In genomic region chr4:186700746-186701145, GRCh38 we compare ENCODE assay signal across 11 cellular contexts. TPM values are rescaled to one million over a fixed set of nuclear protein-coding genes. Genes with fewer than 3 reads are reported as not detected.
A peak's percentile ranks its signal among the peaks of the same experiment; 100 is the strongest.
DNase-seq lines count a peak whose midpoint lies in the region.
"Had no signal": no experiment of that assay in that cellular context is flagged by ENCODE, and none has a peak within 500 bp of the region (broad histone marks: within the 10 kb centered on the region; RNA-seq: fewer than 3 reads in every experiment).

No MANE protein-coding gene starts in this region.

- H2BK12ac ChIP-seq in mesenchymal stem cell (ENCODE audit: low read length in 2 of 2) = peak overlapping the region; percentile 95 to 97

- peaks cover 12% of the 10 kb centered on the region for H3K36me3 ChIP-seq in ectodermal cell (ENCODE audit: control insufficient read depth, insufficient read depth, low read length)
- H3K36me3 ChIP-seq in mesenchymal stem cell (ENCODE audit: control insufficient read depth in 1 of 2, insufficient read depth in 2 of 2, low read depth in 1 of 2, low read length in 2 of 2) = peaks cover 39 to 41% of the 10 kb centered on the region in 2 experiments
- no peaks in the 10 kb centered on the region for H3K36me3 ChIP-seq in effector memory CD4-positive, alpha-beta T cell (ENCODE audit: control insufficient read depth, insufficient read depth, low read length)

- peak overlapping the region; percentile 89 for H3K9ac ChIP-seq in mesenchymal stem cell (ENCODE audit: low read length)

- no peak overlapping the region for H4K91ac ChIP-seq in mesenchymal stem cell (ENCODE audit: low read length)

- H3K9me3 ChIP-seq in ectodermal cell (ENCODE audit: control insufficient read depth, low read length) (no peaks in the 10 kb centered on the region), mesenchymal stem cell (ENCODE audit: control insufficient read depth, low read length) (no peaks in the 10 kb centered on the region)
- no peaks in the 10 kb centered on the region for H3K9me3 ChIP-seq in effector memory CD4-positive, alpha-beta T cell (ENCODE audit: control insufficient read depth, low read length)

- peak overlapping the region; percentile 10 for H4K8ac ChIP-seq in mesenchymal stem cell (ENCODE audit: low read length)

- no peak overlapping the region for H2BK120ac ChIP-seq in mesenchymal stem cell (ENCODE audit: low read depth, low read length)

- WGBS in ectodermal cell, 2 experiments = 81 to 83% methylated on average over 15 to 16 of the region's 16 CpGs
- WGBS in mesenchymal stem cell = 95% methylated on average over 14 of the region's 16 CpGs

- peak overlapping the region; percentile 97 for H3K27ac ChIP-seq in ectodermal cell (ENCODE audit: insufficient read depth, low read depth, low read length, poor library complexity, severe bottlenecking)
- H3K27ac ChIP-seq in mesenchymal stem cell (ENCODE audit: low read length, poor library complexity, severe bottlenecking) = peak overlapping the region; percentile 25
- no peak overlapping the region for H3K27ac ChIP-seq in substantia nigra (ENCODE audit: low read depth, low read length, poor library complexity, severe bottlenecking)
- H3K27ac ChIP-seq in effector memory CD4-positive, alpha-beta T cell (ENCODE audit: insufficient read depth, low read length, poor library complexity, severe bottlenecking) = no peak overlapping the region

- H3K14ac ChIP-seq in mesenchymal stem cell (ENCODE audit: low read length in 2 of 2) = peak overlapping the region in 1 of 2 experiments; percentile 95

- H3K79me1 ChIP-seq in mesenchymal stem cell (replicated peaks; ENCODE audit: low read length, poor library complexity, severe bottlenecking) = no peaks in the 10 kb centered on the region

- H2BK15ac ChIP-seq in mesenchymal stem cell (ENCODE audit: low read depth, poor library complexity, severe bottlenecking) = no peak overlapping the region

- H2BK5ac ChIP-seq in mesenchymal stem cell (ENCODE audit: low read depth, low read length, poor library complexity, severe bottlenecking) = no peak overlapping the region

- H3K4me3 ChIP-seq in ectodermal cell (ENCODE audit: insufficient read depth, low read depth, low read length) (no peak overlapping the region), mesenchymal stem cell (ENCODE audit: insufficient read depth in 1 of 2, low read depth in 1 of 2, low read length in 2 of 2) (peak overlapping the region in 1 of 2 experiments; percentile 60)
- no peak overlapping the region for H3K4me3 ChIP-seq in effector memory CD4-positive, alpha-beta T cell (ENCODE audit: insufficient read depth, low read depth, low read length, poor library complexity, severe bottlenecking)

- H3K4me1 ChIP-seq in ectodermal cell (ENCODE audit: control insufficient read depth, insufficient read depth, low read length) (peaks cover 47% of the 10 kb centered on the region), mesenchymal stem cell (ENCODE audit: control insufficient read depth, insufficient read depth, low read depth, low read length) (peaks cover 20% of the 10 kb centered on the region)
- no peaks in the 10 kb centered on the region for H3K4me1 ChIP-seq in effector memory CD4-positive, alpha-beta T cell (ENCODE audit: control insufficient read depth, insufficient read depth, low read length, poor library complexity, severe bottlenecking)

- peak overlapping the region; percentile 20 for H2AK5ac ChIP-seq in mesenchymal stem cell (ENCODE audit: low read length, severe bottlenecking)

- H3K23ac ChIP-seq in mesenchymal stem cell (ENCODE audit: low read length in 2 of 2) = peak overlapping the region in 1 of 2 experiments; percentile 78

- H2AFZ ChIP-seq in mesenchymal stem cell (ENCODE audit: low read depth, low read length) = no peak overlapping the region

- DNase-seq in M059J (ENCODE audit: low read depth) (peak; percentile 36), mesenchymal stem cell (no peak), substantia nigra (lab: John Stamatoyannopoulos, UW) (peak in 27 of 49 donors; percentile 7 to 81 (median 39)), MV-4-11 (lab: John Stamatoyannopoulos, UW) (no peak)
- no peak for DNase-seq in activated CD4-positive, alpha-beta T cell treated with anti-CD3 and anti-CD28 coated beads for 1 hour
- no peak for DNase-seq in effector memory CD4-positive, alpha-beta T cell
- DNase-seq in activated effector memory CD4-positive, alpha-beta T cell treated with Interleukin-2 at 50 U/mL for 16 hours = no peak
- DNase-seq: activated CD4-positive, alpha-beta T cell treated with anti-CD3 and anti-CD28 coated beads, Interleukin-2, amount 50 U/mL, for 48 hours; DMS79; OCI-M1 had no signal

- H3K18ac ChIP-seq in mesenchymal stem cell (ENCODE audit: low read depth in 1 of 2, low read length in 2 of 2) = peak overlapping the region; percentile 67 to 96

- H3K4ac ChIP-seq in mesenchymal stem cell (ENCODE audit: low read depth in 1 of 2, low read length in 2 of 2) = peak overlapping the region in 1 of 2 experiments; percentile 33

- no peak overlapping the region for H3K4me2 ChIP-seq in mesenchymal stem cell (ENCODE audit: low read length, poor library complexity, severe bottlenecking)

- no peaks in the 10 kb centered on the region for H3K27me3 ChIP-seq in ectodermal cell (ENCODE audit: control insufficient read depth, insufficient read depth, low read length, poor library complexity, severe bottlenecking)
- no peaks in the 10 kb centered on the region for H3K27me3 ChIP-seq in mesenchymal stem cell (ENCODE audit: control insufficient read depth in 1 of 2, insufficient read depth in 1 of 2, low read length in 2 of 2)
- H3K27me3 ChIP-seq in effector memory CD4-positive, alpha-beta T cell (replicated peaks; ENCODE audit: control insufficient read depth, insufficient read depth, low read length, poor library complexity, severe bottlenecking) = no peaks in the 10 kb centered on the region

RNA-seq across cellular contexts. Expression of gene FAT1, which starts 22.9 kb away (rescaled TPM):
- 67.0 and 112 TPM in 2 replicates for total RNA-seq in M059J (2014; rRNA removed; shearing (Covaris generic))
- 135 TPM for polyA plus RNA-seq in ectodermal cell (2013, experiment 1 of 4)
- 155 TPM for polyA plus RNA-seq in ectodermal cell (2013, experiment 2 of 4)
- polyA plus RNA-seq in ectodermal cell (2013, experiment 3 of 4) = 80.8 TPM
- 111 TPM for polyA plus RNA-seq in ectodermal cell (2013, experiment 4 of 4)
- polyA plus RNA-seq in mesenchymal stem cell (2013, experiment 1 of 2) = 137 TPM
- 119 TPM for polyA plus RNA-seq in mesenchymal stem cell (2013, experiment 2 of 2)

Comparison
In these comparisons a context has a peak if more than half of its experiments do, and no peak if none do; other contexts are left out.
1. DNase-seq: peak in M059J (single experiment) and substantia nigra (27 of 49); none in mesenchymal stem cell (single experiment), activated CD4-positive, alpha-beta T cell treated with anti-CD3 and anti-CD28 coated beads for 1 hour (single experiment), MV-4-11 (single experiment), effector memory CD4-positive, alpha-beta T cell (0 of 3) and activated effector memory CD4-positive, alpha-beta T cell treated with Interleukin-2 at 50 U/mL for 16 hours (single experiment).
2. H3K27ac ChIP-seq: peak in ectodermal cell (single experiment) and mesenchymal stem cell (single experiment); none in substantia nigra (single experiment) and effector memory CD4-positive, alpha-beta T cell (single experiment).